8 cellular contexts compared by ENCODE assay signal in the genomic region with DNA sequence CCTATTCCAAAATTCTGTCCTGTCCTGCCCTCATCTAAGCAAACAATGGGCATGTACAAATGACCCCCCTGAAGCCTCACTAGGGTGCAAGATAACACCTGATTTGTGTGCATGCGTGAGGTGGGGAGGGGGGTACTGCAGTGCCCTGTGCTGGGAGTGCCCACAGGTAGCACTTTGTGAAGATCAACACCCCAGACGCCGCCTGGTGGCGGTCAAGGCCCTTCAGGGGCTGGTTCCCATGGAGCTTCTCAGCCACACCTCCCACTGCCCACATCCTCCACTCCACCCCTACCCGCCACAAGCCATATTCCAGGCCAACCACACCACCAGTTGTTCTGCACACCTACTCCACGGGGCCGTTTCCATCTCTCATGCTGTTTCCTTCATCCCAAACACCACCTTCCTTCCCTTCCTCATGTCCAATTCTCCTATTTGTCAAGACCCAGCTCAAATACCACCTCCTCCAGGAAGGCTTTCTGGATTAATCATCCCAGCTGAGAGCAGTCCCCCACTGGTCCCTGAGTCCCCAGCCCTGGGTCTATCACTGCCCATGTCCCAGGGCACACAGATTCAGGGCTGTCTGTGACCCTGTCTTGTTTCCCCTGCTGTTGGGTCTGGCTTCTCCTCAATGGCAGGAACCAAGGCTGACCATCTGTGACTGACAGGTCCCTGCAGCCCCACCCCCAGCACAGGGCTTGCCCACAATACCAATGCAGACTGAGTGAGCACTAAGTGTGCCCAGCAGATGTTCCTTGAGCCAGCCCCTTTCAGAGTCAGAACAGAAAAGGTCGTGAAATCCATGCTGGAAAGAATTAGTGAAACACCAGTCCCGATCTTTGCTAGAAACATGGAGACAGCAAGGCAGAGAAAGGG.
A peak's percentile ranks its signal among the peaks of the same experiment; 100 is the strongest.
DNase-seq lines count a peak whose midpoint lies in the region; ATAC-seq, FAIRE-seq and TF ChIP-seq lines count a peak whose summit lies in the region.

No MANE protein-coding gene starts in this region.

- peak in 2 of 3 experiments; percentile 0 to 7 for DNase-seq in NCI-H1417 (lab: John Stamatoyannopoulos, UW)
- no peak for DNase-seq in NCI-H1417 treated with DMSO at 0.1 percent for 48 hours (lab: John Stamatoyannopoulos, UW)
- peak; percentile 25 for DNase-seq in WERI-Rb-1
- DNase-seq in HepG2 (ENCODE audit: low spot score): peak; percentile 41
- DNase-seq in T1000 (lab: John Stamatoyannopoulos, UW): no peak
- no peak for DNase-seq in LoVo (ENCODE audit: low spot score)
- no peak for DNase-seq in NCI-H510A (lab: John Stamatoyannopoulos, UW)

- POLR2A ChIA-PET in HepG2 (lab: Yijun Ruan, JAX): no interaction called here

- H2AFZ ChIP-seq in HepG2 (ENCODE audit: low read length): no peak overlapping the region

- no peak overlapping the region for H3K4me3 ChIP-seq in WERI-Rb-1 (ENCODE audit: low read depth, low read length)
- no peak overlapping the region for H3K4me3 ChIP-seq in HepG2 (replicated peaks in 1 of 3; ENCODE audit: insufficient read depth in 1 of 3, low read depth in 2 of 3, low read length in 3 of 3)

- peak; percentile 60 for FAIRE-seq in HepG2 (lab: Jason Lieb, UNC)

- WGBS in HepG2 (ENCODE audit: low lambda C conversion rate): 24% methylated on average over 8 of the region's 9 CpGs

- H3K4me1 ChIP-seq in HepG2 (ENCODE audit: insufficient read depth, low read length): peaks cover 23% of the 10 kb centered on the region

- CTCF ChIA-PET in HepG2 (lab: Yijun Ruan, JAX; ENCODE audit: low intra/inter-chr PET ratio, low total read pairs): interaction anchor here (1.1 to 1.4 kb wide), 2 partner anchors 17 to 57 kb away, joined by 3 to 5 read pairs; no protein-coding TSS in a partner anchor

- H3K27me3 ChIP-seq in WERI-Rb-1 (ENCODE audit: insufficient read depth, low read depth, severe bottlenecking): no peaks in the 10 kb centered on the region
- H3K27me3 ChIP-seq in HepG2 (ENCODE audit: control insufficient read depth in 1 of 2, insufficient read depth in 2 of 2, low read length in 2 of 2): peaks cover 1 to 27% of the 10 kb centered on the region in 2 experiments; a peak in 4 of 5 replicates

- in situ Hi-C loops in HepG2 (cut with HindIII; ENCODE audit: extremely low pct_ligation_motif_present, low pct_unique_long_range_greater_than_20kb): loop anchor here (5.0 kb wide), 1 partner anchor 53 kb away; no protein-coding TSS in a partner anchor

- peak; percentile 34; the same call in 1 of the 2 replicates for TF ChIP-seq CTCF in WERI-Rb-1 (IDR thresholded peaks at IDR 0.05; ENCODE audit: low read depth, low read length)
- peak; percentile 77 for TF ChIP-seq CTCF in HepG2 (CRISPR knock-in tag; IDR thresholded peaks at IDR 0.05)

- 0 out of 2 replicates have a peak, but pooled peaks have one; percentile 51 for TF ChIP-seq RAD21 in HepG2 (CRISPR knock-in tag; IDR thresholded peaks at IDR 0.05)

- ATAC-seq in HG03175 (IDR thresholded peaks at IDR 0.05; ENCODE audit: unreplicated experiment): peak; percentile 73
- peak; percentile 95 for ATAC-seq in HepG2

- H4K20me1 ChIP-seq in HepG2 (ENCODE audit: insufficient read depth, low read length): no peaks in the 10 kb centered on the region

- H3K27ac ChIP-seq in WERI-Rb-1 (no peak overlapping the region), HepG2 (ENCODE audit: extremely low read length, insufficient read depth, low read length) (no peak overlapping the region)

- BruUV-seq in HepG2 (replicated peaks; lab: Mats Ljungman, UMichigan): no TSS peak

- no peak overlapping the region for H3K9ac ChIP-seq in HepG2 (ENCODE audit: insufficient read depth, low read depth, low read length)

- intact Hi-C loops in HepG2 (cut with micrococcal nuclease; ENCODE audit: unreplicated experiment): loop anchor here (1.0 kb wide), 1 partner anchor 57 kb away; no protein-coding TSS in a partner anchor

- H3K9me3 ChIP-seq in WERI-Rb-1 (ENCODE audit: severe bottlenecking): no peaks in the 10 kb centered on the region
- no peaks in the 10 kb centered on the region for H3K9me3 ChIP-seq in HepG2 (ENCODE audit: low read length)

- peak overlapping the region; percentile 52 for H3K4me2 ChIP-seq in HepG2 (ENCODE audit: low read depth, low read length)

- no peaks in the 10 kb centered on the region for H3K79me2 ChIP-seq in HepG2 (ENCODE audit: insufficient read depth, low read length)

- H3K36me3 ChIP-seq in WERI-Rb-1: no peaks in the 10 kb centered on the region; the same call in 1 of the 2 replicates
- no peaks in the 10 kb centered on the region for H3K36me3 ChIP-seq in HepG2 (replicated peaks in 1 of 2; ENCODE audit: control insufficient read depth in 1 of 2, insufficient read depth in 2 of 2, low read length in 2 of 2)

- no peak for TF ChIP-seq POLR2A in HepG2 (IDR thresholded peaks at IDR 0.05; ENCODE audit: insufficient read depth in 1 of 2, low read depth in 2 of 2, low read length in 2 of 2)

- TF ChIP-seq EP300 in HepG2 (IDR thresholded peaks at IDR 0.05; ENCODE audit: low read depth in 2 of 2, low read length in 2 of 2) (no peak), HepG2 (CRISPR knock-in tag; IDR thresholded peaks at IDR 0.05; ENCODE audit: borderline replicate concordance) (no peak)

TF ChIP-seq in HepG2, 621 proteins besides CTCF, POLR2A, EP300 and RAD21:
- TF ChIP-seq SOX5 (CRISPR knock-in tag; IDR thresholded peaks at IDR 0.05; ENCODE audit: borderline replicate concordance) (no peak), PCBP1 (IDR thresholded peaks at IDR 0.05; ENCODE audit: borderline replicate concordance, low read depth, low read length) (0 out of 2 replicates have a peak, but pooled peaks have one; percentile 17), ZMYM3 (CRISPR knock-in tag; IDR thresholded peaks at IDR 0.05) (peak; percentile 70), ZNF841 (CRISPR knock-in tag; IDR thresholded peaks at IDR 0.05; ENCODE audit: borderline replicate concordance) (no peak), ZNF772 (CRISPR knock-in tag; IDR thresholded peaks at IDR 0.05) (0 out of 2 replicates have a peak, but pooled peaks have one; percentile 8), ZFP36 (IDR thresholded peaks at IDR 0.05; ENCODE audit: borderline replicate concordance, low read depth, low read length, partially characterized antibody) (peak; percentile 69), ZNF121 (CRISPR knock-in tag; IDR thresholded peaks at IDR 0.05) (peak; percentile 67; the same call in 1 of the 2 replicates), KDM2A (CRISPR knock-in tag; IDR thresholded peaks at IDR 0.05; ENCODE audit: borderline replicate concordance, low read depth) (0 out of 2 replicates have a peak, but pooled peaks have one; percentile 18), HDAC1 (CRISPR knock-in tag; IDR thresholded peaks at IDR 0.05) (0 out of 2 replicates have a peak, but pooled peaks have one; percentile 17), ZSCAN25 (CRISPR knock-in tag; IDR thresholded peaks at IDR 0.05) (0 out of 2 replicates have a peak, but pooled peaks have one; percentile 1), FOXA1 (IDR thresholded peaks at IDR 0.05) (no peak), FOXA1 (CRISPR knock-in tag; IDR thresholded peaks at IDR 0.05) (no peak), SP5 (CRISPR knock-in tag; IDR thresholded peaks at IDR 0.05; ENCODE audit: borderline replicate concordance, low read depth) (peak; percentile 18; the same call in 1 of the 2 replicates), TCF7L2 (IDR thresholded peaks at IDR 0.05; ENCODE audit: low read depth, low read length) (no peak), STAG1 (CRISPR knock-in tag; IDR thresholded peaks at IDR 0.05) (peak; percentile 53), MBNL3 (CRISPR knock-in tag; conservative IDR thresholded peaks at IDR 0.05) (no peak), ZNF143 (CRISPR knock-in tag; IDR thresholded peaks at IDR 0.05) (no peak), HNRNPL (IDR thresholded peaks at IDR 0.05; ENCODE audit: low read depth, low read length) (0 out of 2 replicates have a peak, but pooled peaks have one; percentile 52)

Comparison
In these comparisons a context has a peak if more than half of its experiments do, and no peak if none do; other contexts are left out.
1. DNase-seq: peak in NCI-H1417 (2 of 3), WERI-Rb-1 (single experiment) and HepG2 (single experiment); none in NCI-H1417 treated with DMSO at 0.1 percent for 48 hours (single experiment), T1000 (single experiment), LoVo (single experiment) and NCI-H510A (single experiment).